In the genomic region with DNA sequence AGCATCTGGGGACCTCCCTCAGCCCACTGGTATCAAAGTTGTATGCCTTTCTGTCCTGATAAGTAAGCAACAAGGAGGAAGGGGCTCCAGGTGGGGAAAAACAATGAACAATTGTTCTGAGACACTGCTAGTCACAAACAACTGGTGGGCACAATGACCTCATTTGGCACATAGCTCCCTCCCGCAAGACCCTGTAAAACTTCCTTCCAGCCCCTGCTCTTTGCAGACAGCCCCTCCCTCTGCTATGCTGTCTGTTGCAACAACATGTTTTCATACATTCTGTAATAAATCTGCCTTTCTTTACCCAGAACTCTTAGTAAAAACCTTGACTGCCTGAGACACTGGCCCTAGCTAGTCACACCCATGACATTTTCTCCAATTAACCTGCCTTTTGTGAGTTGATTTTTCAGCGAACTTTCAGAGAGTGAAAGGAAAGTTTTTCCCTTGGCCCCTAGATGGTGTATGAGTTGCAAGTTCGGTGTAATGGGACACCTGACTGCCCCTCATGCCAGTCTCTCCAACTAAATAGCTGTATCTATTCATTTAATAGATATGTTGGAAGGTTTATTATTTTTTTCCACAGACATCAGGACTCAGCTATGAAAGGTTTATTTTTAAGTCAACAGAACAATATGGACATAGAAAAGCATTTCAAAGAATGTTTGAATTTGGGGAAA, we compare ENCODE assay signal across 9 cellular contexts.
DNase-seq lines count a peak whose midpoint lies in the region; ATAC-seq and TF ChIP-seq lines count a peak whose summit lies in the region.
"Had no signal": no experiment of that assay in that cellular context is flagged by ENCODE, and none has a peak within 500 bp of the region (broad histone marks: within the 10 kb centered on the region; RNA-seq: fewer than 3 reads in every experiment).

No MANE protein-coding gene starts in this region.

- no peaks in the 10 kb centered on the region for H3K9me2 ChIP-seq in GM23338 (ENCODE audit: insufficient read depth)

- peak overlapping the region; percentile 24; the same call in 1 of the 2 replicates for H3K27ac Mint-ChIP-seq in GM23338

- peak; percentile 88 for ATAC-seq in GM23338
- ATAC-seq in GM19324 (IDR thresholded peaks at IDR 0.05; ENCODE audit: low FRiP score, unreplicated experiment), result no peak
- no peak for ATAC-seq in GM21447 (IDR thresholded peaks at IDR 0.05; ENCODE audit: unreplicated experiment)
- ATAC-seq in GM19035 (IDR thresholded peaks at IDR 0.05; ENCODE audit: unreplicated experiment), result no peak

- no peaks in the 10 kb centered on the region; the same call in 2 of the 3 replicates for H3K36me3 Mint-ChIP-seq in GM23338 (ENCODE audit: low read depth)

- peaks cover 18% of the 10 kb centered on the region for H3K4me1 Mint-ChIP-seq in GM23338

- H3K27me3 Mint-ChIP-seq in GM23338 (ENCODE audit: insufficient read depth, low read depth, poor library complexity), result no peaks in the 10 kb centered on the region

- DNase-seq in A172 (ENCODE audit: low spot score) (peak; percentile 17), GM23338 (ENCODE audit: low spot score) (peak; percentile 75), iris pigment epithelial cell (ENCODE audit: low read depth) (peak; percentile 22)
- DNase-seq in stimulated activated CD4-positive, alpha-beta T cell treated with anti-CD3 and anti-CD28 coated beads, Interleukin-15, amount 100 ng/mL, for 24 hours, result no peak
- DNase-seq: NCI-H1092 had no signal

- no peaks in the 10 kb centered on the region for H3K27me3 ChIP-seq in GM23338 (ENCODE audit: insufficient read depth)

- TF ChIP-seq CTCF in GM23338 (conservative IDR thresholded peaks at IDR 0.05; ENCODE audit: low read depth in 2 of 2) (peak; percentile 65), WI38 (IDR thresholded peaks at IDR 0.05; ENCODE audit: low read depth, low read length) (0 out of 2 replicates have a peak, but pooled peaks have one; percentile 6)

- no peaks in the 10 kb centered on the region; the same call in 2 of the 3 replicates for H3K9me3 Mint-ChIP-seq in GM23338

- no peak overlapping the region for H2AFZ ChIP-seq in GM23338

- H3K4me3 ChIP-seq in GM23338 (no peak overlapping the region), WI38 (ENCODE audit: low read depth, low read length) (no peak overlapping the region)

- peaks cover 22% of the 10 kb centered on the region for H3K4me1 ChIP-seq in GM23338 (ENCODE audit: insufficient read depth)

- H3K4me2 ChIP-seq in GM23338, result no peak overlapping the region

- H3K36me3 ChIP-seq in GM23338 (ENCODE audit: insufficient read depth), result no peaks in the 10 kb centered on the region

- no peak overlapping the region for H3K27ac ChIP-seq in GM23338 (ENCODE audit: low read depth)

- no peaks in the 10 kb centered on the region for H3K79me2 ChIP-seq in GM23338 (replicated peaks; ENCODE audit: insufficient read depth)

- no peaks in the 10 kb centered on the region for H3F3A ChIP-seq in GM23338 (replicated peaks; ENCODE audit: low read depth)

- no peak overlapping the region for H3K4me3 Mint-ChIP-seq in GM23338

- H4K20me1 ChIP-seq in GM23338 (replicated peaks; ENCODE audit: insufficient read depth), result no peaks in the 10 kb centered on the region

TF ChIP-seq in GM23338, 12 proteins besides CTCF, POLR2A, EP300 and RAD21:
- TF ChIP-seq EZH2phosphoT487 (IDR thresholded peaks at IDR 0.05; ENCODE audit: unreplicated experiment) (no peak), ZNF114 (CRISPR knock-in tag; IDR thresholded peaks at IDR 0.05) (no peak), JUNB (IDR thresholded peaks at IDR 0.05; ENCODE audit: unreplicated experiment) (no peak), CREB1 (CRISPR knock-in tag; IDR thresholded peaks at IDR 0.05; ENCODE audit: low read depth) (no peak), ZNF331 (CRISPR knock-in tag; IDR thresholded peaks at IDR 0.05; ENCODE audit: low read depth) (no peak), STAT1 (IDR thresholded peaks at IDR 0.05; ENCODE audit: unreplicated experiment) (no peak), POLR2AphosphoS5 (IDR thresholded peaks at IDR 0.05; ENCODE audit: low read depth) (no peak), EZH2 (IDR thresholded peaks at IDR 0.05; ENCODE audit: low read depth, unreplicated experiment) (no peak), NANOG (IDR thresholded peaks at IDR 0.05; ENCODE audit: borderline replicate concordance) (no peak)
- TF ChIP-seq, protein P1, sequence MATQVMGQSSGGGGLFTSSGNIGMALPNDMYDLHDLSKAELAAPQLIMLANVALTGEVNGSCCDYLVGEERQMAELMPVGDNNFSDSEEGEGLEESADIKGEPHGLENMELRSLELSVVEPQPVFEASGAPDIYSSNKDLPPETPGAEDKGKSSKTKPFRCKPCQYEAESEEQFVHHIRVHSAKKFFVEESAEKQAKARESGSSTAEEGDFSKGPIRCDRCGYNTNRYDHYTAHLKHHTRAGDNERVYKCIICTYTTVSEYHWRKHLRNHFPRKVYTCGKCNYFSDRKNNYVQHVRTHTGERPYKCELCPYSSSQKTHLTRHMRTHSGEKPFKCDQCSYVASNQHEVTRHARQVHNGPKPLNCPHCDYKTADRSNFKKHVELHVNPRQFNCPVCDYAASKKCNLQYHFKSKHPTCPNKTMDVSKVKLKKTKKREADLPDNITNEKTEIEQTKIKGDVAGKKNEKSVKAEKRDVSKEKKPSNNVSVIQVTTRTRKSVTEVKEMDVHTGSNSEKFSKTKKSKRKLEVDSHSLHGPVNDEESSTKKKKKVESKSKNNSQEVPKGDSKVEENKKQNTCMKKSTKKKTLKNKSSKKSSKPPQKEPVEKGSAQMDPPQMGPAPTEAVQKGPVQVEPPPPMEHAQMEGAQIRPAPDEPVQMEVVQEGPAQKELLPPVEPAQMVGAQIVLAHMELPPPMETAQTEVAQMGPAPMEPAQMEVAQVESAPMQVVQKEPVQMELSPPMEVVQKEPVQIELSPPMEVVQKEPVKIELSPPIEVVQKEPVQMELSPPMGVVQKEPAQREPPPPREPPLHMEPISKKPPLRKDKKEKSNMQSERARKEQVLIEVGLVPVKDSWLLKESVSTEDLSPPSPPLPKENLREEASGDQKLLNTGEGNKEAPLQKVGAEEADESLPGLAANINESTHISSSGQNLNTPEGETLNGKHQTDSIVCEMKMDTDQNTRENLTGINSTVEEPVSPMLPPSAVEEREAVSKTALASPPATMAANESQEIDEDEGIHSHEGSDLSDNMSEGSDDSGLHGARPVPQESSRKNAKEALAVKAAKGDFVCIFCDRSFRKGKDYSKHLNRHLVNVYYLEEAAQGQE (IDR thresholded peaks at IDR 0.05; ENCODE audit: unreplicated experiment), result no peak
